Comparison of ENCODE assay signal across 1 cellular context in the genomic region with DNA sequence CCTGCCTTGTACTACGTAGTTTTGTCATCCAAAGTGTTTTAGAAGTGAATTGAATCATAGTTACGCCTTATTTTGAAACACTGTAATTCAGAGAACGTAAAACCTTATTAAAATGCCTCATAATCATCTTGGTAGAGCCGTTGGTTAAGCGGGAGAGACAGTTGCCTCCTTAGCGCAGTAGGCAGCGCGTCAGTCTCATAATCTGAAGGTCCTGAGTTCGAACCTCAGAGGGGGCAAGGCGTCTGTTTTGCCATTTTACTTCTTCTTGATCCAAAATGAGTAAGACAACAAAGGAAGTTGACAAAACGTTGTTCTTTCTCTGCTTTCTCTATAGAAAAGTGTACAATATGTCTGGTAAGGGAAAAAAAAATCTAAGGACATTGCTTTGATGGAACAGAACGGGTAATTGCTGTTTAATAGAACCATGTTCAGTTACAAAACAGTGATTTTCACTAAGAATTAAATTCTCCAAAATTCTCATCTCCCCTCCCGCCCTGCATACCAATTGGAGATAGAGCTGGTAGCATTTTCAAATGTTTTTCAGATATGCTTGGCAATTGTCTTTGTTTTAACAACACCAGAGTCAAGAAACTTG.
TF ChIP-seq lines count a peak whose summit lies in the region.

No MANE protein-coding gene starts in this region.

TF ChIP-seq in K562, 482 proteins besides CTCF, POLR2A, EP300 and RAD21 (continued from another document and continues in another):
- TF ChIP-seq, protein P1, sequence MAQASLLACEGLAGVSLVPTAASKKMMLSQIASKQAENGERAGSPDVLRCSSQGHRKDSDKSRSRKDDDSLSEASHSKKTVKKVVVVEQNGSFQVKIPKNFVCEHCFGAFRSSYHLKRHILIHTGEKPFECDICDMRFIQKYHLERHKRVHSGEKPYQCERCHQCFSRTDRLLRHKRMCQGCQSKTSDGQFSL (CRISPR knock-in tag; IDR thresholded peaks at IDR 0.05), result 0 out of 2 replicates have a peak, but pooled peaks have one; percentile 43
- TF ChIP-seq, protein P1 (tag; IDR thresholded peaks at IDR 0.05), result no peak
- TF ChIP-seq, protein P2, sequence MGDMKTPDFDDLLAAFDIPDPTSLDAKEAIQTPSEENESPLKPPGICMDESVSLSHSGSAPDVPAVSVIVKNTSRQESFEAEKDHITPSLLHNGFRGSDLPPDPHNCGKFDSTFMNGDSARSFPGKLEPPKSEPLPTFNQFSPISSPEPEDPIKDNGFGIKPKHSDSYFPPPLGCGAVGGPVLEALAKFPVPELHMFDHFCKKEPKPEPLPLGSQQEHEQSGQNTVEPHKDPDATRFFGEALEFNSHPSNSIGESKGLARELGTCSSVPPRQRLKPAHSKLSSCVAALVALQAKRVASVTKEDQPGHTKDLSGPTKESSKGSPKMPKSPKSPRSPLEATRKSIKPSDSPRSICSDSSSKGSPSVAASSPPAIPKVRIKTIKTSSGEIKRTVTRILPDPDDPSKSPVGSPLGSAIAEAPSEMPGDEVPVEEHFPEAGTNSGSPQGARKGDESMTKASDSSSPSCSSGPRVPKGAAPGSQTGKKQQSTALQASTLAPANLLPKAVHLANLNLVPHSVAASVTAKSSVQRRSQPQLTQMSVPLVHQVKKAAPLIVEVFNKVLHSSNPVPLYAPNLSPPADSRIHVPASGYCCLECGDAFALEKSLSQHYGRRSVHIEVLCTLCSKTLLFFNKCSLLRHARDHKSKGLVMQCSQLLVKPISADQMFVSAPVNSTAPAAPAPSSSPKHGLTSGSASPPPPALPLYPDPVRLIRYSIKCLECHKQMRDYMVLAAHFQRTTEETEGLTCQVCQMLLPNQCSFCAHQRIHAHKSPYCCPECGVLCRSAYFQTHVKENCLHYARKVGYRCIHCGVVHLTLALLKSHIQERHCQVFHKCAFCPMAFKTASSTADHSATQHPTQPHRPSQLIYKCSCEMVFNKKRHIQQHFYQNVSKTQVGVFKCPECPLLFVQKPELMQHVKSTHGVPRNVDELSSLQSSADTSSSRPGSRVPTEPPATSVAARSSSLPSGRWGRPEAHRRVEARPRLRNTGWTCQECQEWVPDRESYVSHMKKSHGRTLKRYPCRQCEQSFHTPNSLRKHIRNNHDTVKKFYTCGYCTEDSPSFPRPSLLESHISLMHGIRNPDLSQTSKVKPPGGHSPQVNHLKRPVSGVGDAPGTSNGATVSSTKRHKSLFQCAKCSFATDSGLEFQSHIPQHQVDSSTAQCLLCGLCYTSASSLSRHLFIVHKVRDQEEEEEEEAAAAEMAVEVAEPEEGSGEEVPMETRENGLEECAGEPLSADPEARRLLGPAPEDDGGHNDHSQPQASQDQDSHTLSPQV (IDR thresholded peaks at IDR 0.05), result peak; percentile 88
- TF ChIP-seq ZFX (CRISPR knock-in tag; IDR thresholded peaks at IDR 0.05), result peak; percentile 12; the same call in 1 of the 2 replicates
- no peak for TF ChIP-seq ZKSCAN8 (CRISPR knock-in tag; IDR thresholded peaks at IDR 0.05)
- TF ChIP-seq ZNF24 (IDR thresholded peaks at IDR 0.05), result peak; percentile 48; the same call in 1 of the 2 replicates
- peak; percentile 81; the same call in 1 of the 2 replicates for TF ChIP-seq ILF3 (IDR thresholded peaks at IDR 0.05; ENCODE audit: borderline replicate concordance)
- no peak for TF ChIP-seq ZNF12 (CRISPR knock-in tag; IDR thresholded peaks at IDR 0.05)
- TF ChIP-seq EZH2 (IDR thresholded peaks at IDR 0.05; ENCODE audit: borderline replicate concordance, low read depth, low read length), result no peak
- peak; percentile 64 for TF ChIP-seq C11orf30 (IDR thresholded peaks at IDR 0.05; ENCODE audit: low read depth)
- peak; percentile 65 for TF ChIP-seq CEBPB (tag; IDR thresholded peaks at IDR 0.05)
- TF ChIP-seq STAT5A (IDR thresholded peaks at IDR 0.05; ENCODE audit: borderline replicate concordance, low read length), result peak; percentile 21; the same call in 1 of the 2 replicates
- peak; percentile 13; the same call in 1 of the 2 replicates for TF ChIP-seq ZNF197 (CRISPR knock-in tag; IDR thresholded peaks at IDR 0.05; ENCODE audit: low read depth)
- TF ChIP-seq CREM (IDR thresholded peaks at IDR 0.05; ENCODE audit: low read depth), result peak; percentile 77
- TF ChIP-seq, protein P3, sequence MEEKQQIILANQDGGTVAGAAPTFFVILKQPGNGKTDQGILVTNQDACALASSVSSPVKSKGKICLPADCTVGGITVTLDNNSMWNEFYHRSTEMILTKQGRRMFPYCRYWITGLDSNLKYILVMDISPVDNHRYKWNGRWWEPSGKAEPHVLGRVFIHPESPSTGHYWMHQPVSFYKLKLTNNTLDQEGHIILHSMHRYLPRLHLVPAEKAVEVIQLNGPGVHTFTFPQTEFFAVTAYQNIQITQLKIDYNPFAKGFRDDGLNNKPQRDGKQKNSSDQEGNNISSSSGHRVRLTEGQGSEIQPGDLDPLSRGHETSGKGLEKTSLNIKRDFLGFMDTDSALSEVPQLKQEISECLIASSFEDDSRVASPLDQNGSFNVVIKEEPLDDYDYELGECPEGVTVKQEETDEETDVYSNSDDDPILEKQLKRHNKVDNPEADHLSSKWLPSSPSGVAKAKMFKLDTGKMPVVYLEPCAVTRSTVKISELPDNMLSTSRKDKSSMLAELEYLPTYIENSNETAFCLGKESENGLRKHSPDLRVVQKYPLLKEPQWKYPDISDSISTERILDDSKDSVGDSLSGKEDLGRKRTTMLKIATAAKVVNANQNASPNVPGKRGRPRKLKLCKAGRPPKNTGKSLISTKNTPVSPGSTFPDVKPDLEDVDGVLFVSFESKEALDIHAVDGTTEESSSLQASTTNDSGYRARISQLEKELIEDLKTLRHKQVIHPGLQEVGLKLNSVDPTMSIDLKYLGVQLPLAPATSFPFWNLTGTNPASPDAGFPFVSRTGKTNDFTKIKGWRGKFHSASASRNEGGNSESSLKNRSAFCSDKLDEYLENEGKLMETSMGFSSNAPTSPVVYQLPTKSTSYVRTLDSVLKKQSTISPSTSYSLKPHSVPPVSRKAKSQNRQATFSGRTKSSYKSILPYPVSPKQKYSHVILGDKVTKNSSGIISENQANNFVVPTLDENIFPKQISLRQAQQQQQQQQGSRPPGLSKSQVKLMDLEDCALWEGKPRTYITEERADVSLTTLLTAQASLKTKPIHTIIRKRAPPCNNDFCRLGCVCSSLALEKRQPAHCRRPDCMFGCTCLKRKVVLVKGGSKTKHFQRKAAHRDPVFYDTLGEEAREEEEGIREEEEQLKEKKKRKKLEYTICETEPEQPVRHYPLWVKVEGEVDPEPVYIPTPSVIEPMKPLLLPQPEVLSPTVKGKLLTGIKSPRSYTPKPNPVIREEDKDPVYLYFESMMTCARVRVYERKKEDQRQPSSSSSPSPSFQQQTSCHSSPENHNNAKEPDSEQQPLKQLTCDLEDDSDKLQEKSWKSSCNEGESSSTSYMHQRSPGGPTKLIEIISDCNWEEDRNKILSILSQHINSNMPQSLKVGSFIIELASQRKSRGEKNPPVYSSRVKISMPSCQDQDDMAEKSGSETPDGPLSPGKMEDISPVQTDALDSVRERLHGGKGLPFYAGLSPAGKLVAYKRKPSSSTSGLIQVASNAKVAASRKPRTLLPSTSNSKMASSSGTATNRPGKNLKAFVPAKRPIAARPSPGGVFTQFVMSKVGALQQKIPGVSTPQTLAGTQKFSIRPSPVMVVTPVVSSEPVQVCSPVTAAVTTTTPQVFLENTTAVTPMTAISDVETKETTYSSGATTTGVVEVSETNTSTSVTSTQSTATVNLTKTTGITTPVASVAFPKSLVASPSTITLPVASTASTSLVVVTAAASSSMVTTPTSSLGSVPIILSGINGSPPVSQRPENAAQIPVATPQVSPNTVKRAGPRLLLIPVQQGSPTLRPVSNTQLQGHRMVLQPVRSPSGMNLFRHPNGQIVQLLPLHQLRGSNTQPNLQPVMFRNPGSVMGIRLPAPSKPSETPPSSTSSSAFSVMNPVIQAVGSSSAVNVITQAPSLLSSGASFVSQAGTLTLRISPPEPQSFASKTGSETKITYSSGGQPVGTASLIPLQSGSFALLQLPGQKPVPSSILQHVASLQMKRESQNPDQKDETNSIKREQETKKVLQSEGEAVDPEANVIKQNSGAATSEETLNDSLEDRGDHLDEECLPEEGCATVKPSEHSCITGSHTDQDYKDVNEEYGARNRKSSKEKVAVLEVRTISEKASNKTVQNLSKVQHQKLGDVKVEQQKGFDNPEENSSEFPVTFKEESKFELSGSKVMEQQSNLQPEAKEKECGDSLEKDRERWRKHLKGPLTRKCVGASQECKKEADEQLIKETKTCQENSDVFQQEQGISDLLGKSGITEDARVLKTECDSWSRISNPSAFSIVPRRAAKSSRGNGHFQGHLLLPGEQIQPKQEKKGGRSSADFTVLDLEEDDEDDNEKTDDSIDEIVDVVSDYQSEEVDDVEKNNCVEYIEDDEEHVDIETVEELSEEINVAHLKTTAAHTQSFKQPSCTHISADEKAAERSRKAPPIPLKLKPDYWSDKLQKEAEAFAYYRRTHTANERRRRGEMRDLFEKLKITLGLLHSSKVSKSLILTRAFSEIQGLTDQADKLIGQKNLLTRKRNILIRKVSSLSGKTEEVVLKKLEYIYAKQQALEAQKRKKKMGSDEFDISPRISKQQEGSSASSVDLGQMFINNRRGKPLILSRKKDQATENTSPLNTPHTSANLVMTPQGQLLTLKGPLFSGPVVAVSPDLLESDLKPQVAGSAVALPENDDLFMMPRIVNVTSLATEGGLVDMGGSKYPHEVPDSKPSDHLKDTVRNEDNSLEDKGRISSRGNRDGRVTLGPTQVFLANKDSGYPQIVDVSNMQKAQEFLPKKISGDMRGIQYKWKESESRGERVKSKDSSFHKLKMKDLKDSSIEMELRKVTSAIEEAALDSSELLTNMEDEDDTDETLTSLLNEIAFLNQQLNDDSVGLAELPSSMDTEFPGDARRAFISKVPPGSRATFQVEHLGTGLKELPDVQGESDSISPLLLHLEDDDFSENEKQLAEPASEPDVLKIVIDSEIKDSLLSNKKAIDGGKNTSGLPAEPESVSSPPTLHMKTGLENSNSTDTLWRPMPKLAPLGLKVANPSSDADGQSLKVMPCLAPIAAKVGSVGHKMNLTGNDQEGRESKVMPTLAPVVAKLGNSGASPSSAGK (IDR thresholded peaks at IDR 0.05), result no peak; the same call in 1 of the 2 replicates
- 0 out of 2 replicates have a peak, but pooled peaks have one; percentile 10 for TF ChIP-seq ETV1 (tag; conservative IDR thresholded peaks at IDR 0.05; ENCODE audit: low read depth)
- TF ChIP-seq NFATC3 (IDR thresholded peaks at IDR 0.05), result 0 out of 2 replicates have a peak, but pooled peaks have one; percentile 13
- TF ChIP-seq, protein P4, sequence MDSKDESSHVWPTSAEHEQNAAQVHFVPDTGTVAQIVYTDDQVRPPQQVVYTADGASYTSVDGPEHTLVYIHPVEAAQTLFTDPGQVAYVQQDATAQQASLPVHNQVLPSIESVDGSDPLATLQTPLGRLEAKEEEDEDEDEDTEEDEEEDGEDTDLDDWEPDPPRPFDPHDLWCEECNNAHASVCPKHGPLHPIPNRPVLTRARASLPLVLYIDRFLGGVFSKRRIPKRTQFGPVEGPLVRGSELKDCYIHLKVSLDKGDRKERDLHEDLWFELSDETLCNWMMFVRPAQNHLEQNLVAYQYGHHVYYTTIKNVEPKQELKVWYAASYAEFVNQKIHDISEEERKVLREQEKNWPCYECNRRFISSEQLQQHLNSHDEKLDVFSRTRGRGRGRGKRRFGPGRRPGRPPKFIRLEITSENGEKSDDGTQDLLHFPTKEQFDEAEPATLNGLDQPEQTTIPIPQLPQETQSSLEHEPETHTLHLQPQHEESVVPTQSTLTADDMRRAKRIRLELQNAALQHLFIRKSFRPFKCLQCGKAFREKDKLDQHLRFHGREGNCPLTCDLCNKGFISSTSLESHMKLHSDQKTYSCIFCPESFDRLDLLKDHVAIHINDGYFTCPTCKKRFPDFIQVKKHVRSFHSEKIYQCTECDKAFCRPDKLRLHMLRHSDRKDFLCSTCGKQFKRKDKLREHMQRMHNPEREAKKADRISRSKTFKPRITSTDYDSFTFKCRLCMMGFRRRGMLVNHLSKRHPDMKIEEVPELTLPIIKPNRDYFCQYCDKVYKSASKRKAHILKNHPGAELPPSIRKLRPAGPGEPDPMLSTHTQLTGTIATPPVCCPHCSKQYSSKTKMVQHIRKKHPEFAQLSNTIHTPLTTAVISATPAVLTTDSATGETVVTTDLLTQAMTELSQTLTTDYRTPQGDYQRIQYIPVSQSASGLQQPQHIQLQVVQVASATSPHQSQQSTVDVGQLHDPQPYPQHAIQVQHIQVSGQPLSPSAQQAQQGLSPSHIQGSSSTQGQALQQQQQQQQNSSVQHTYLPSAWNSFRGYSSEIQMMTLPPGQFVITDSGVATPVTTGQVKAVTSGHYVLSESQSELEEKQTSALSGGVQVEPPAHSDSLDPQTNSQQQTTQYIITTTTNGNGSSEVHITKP (IDR thresholded peaks at IDR 0.05; ENCODE audit: partially characterized antibody), result peak; percentile 26
- TF ChIP-seq CHD1 (IDR thresholded peaks at IDR 0.05; ENCODE audit: low read length), result peak; percentile 14
- TF ChIP-seq, protein P5, sequence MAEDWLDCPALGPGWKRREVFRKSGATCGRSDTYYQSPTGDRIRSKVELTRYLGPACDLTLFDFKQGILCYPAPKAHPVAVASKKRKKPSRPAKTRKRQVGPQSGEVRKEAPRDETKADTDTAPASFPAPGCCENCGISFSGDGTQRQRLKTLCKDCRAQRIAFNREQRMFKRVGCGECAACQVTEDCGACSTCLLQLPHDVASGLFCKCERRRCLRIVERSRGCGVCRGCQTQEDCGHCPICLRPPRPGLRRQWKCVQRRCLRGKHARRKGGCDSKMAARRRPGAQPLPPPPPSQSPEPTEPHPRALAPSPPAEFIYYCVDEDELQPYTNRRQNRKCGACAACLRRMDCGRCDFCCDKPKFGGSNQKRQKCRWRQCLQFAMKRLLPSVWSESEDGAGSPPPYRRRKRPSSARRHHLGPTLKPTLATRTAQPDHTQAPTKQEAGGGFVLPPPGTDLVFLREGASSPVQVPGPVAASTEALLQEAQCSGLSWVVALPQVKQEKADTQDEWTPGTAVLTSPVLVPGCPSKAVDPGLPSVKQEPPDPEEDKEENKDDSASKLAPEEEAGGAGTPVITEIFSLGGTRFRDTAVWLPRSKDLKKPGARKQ (CRISPR knock-in tag; IDR thresholded peaks at IDR 0.05), result 0 out of 2 replicates have a peak, but pooled peaks have one; percentile 46
- TF ChIP-seq TOE1 (IDR thresholded peaks at IDR 0.05; ENCODE audit: borderline replicate concordance), result no peak
- TF ChIP-seq TOE1 (CRISPR knock-in tag; IDR thresholded peaks at IDR 0.05; ENCODE audit: borderline replicate concordance, low read depth), result no peak
- TF ChIP-seq CHCHD3 (CRISPR knock-in tag; IDR thresholded peaks at IDR 0.05), result 0 out of 2 replicates have a peak, but pooled peaks have one; percentile 31
- no peak for TF ChIP-seq MCM3 (IDR thresholded peaks at IDR 0.05)
- peak; percentile 46; the same call in 1 of the 2 replicates for TF ChIP-seq ATF7 (IDR thresholded peaks at IDR 0.05)
- TF ChIP-seq, protein P6, sequence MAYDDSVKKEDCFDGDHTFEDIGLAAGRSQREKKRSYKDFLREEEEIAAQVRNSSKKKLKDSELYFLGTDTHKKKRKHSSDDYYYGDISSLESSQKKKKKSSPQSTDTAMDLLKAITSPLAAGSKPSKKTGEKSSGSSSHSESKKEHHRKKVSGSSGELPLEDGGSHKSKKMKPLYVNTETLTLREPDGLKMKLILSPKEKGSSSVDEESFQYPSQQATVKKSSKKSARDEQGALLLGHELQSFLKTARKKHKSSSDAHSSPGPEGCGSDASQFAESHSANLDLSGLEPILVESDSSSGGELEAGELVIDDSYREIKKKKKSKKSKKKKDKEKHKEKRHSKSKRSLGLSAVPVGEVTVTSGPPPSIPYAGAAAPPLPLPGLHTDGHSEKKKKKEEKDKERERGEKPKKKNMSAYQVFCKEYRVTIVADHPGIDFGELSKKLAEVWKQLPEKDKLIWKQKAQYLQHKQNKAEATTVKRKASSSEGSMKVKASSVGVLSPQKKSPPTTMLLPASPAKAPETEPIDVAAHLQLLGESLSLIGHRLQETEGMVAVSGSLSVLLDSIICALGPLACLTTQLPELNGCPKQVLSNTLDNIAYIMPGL (CRISPR knock-in tag; IDR thresholded peaks at IDR 0.05), result 0 out of 2 replicates have a peak, but pooled peaks have one; percentile 88
- TF ChIP-seq FOXK2 (conservative IDR thresholded peaks at IDR 0.05 in 1 of 2, IDR thresholded peaks at IDR 0.05 in 1 of 2; ENCODE audit: low read depth in 2 of 2), result peak in 1 of 2 experiments; percentile 49; a peak in 1 of 4 replicates
